Comparison of ENCODE assay signal across 17 cellular contexts in the genomic region with DNA sequence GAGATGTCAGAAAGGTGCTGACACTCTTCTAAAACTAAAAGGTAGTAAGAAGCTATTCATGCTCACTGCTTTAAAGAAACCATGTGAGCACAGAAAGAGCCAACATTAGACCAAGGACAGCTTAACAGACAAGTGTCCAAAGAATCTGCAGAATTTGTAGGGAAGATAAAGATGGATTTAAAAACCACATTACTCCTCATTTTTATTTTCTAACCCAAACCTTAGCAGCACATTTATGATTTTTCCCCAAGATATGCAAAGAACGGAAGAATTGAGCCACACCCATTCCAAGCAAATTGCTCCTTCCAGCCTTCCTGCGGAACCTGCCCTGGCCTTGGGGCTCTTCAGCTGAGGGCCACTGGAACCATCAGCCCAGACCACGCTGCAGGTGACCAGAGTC. TPM values are rescaled to one million over a fixed set of nuclear protein-coding genes. Genes with fewer than 3 reads are reported as not detected.
DNase-seq lines count a peak whose midpoint lies in the region; ATAC-seq, FAIRE-seq and TF ChIP-seq lines count a peak whose summit lies in the region.
"Had no signal": no experiment of that assay in that cellular context is flagged by ENCODE, and none has a peak within 500 bp of the region (broad histone marks: within the 10 kb centered on the region; RNA-seq: fewer than 3 reads in every experiment).

No MANE protein-coding gene starts in this region.

- peaks cover 2% of the 10 kb centered on the region for H3K9me3 Mint-ChIP-seq in activated CD8-positive, alpha-beta memory T cell treated with anti-CD3 and anti-CD28 coated beads, Interleukin-2, amount 10 ng/mL, durations not matched to agents 7 days and 5 days (ENCODE audit: low read depth)
- peaks cover 3% of the 10 kb centered on the region for H3K9me3 Mint-ChIP-seq in activated CD4-positive, alpha-beta memory T cell treated with anti-CD3 and anti-CD28 coated beads for 36 hours
- peaks cover 2% of the 10 kb centered on the region for H3K9me3 Mint-ChIP-seq in stimulated activated memory B cell treated with anti-CD40 and anti-IgM and Interleukin-4, amounts not matched to agents 10 μg/mL and 1 μg/mL and 100 μg/mL, for 72 hours
- H3K9me3 Mint-ChIP-seq: neural progenitor cell had no signal

- H3K27ac Mint-ChIP-seq in activated CD8-positive, alpha-beta memory T cell treated with anti-CD3 and anti-CD28 coated beads, Interleukin-2, amount 10 ng/mL, durations not matched to agents 7 days and 5 days = peak overlapping the region; percentile 78
- H3K27ac Mint-ChIP-seq in activated CD4-positive, alpha-beta memory T cell treated with anti-CD3 and anti-CD28 coated beads for 36 hours = peak overlapping the region; percentile 82
- peak overlapping the region; percentile 71 for H3K27ac Mint-ChIP-seq in stimulated activated memory B cell treated with anti-CD40 and anti-IgM and Interleukin-4, amounts not matched to agents 10 μg/mL and 1 μg/mL and 100 μg/mL, for 72 hours
- H3K27ac Mint-ChIP-seq: neural progenitor cell had no signal

- no peak for TF ChIP-seq POLR2A in GM12891 (IDR thresholded peaks at IDR 0.05; ENCODE audit: low read depth, low read length)

- H3K4me3 ChIP-seq in aorta (ENCODE audit: low read length in 2 of 2) = no peak overlapping the region
- H3K4me3 ChIP-seq: left lung, neural progenitor cell, tibial nerve had no signal

- H3K36me3 Mint-ChIP-seq in activated CD8-positive, alpha-beta memory T cell treated with anti-CD3 and anti-CD28 coated beads, Interleukin-2, amount 10 ng/mL, durations not matched to agents 7 days and 5 days = peaks cover 58% of the 10 kb centered on the region
- H3K36me3 Mint-ChIP-seq in activated CD4-positive, alpha-beta memory T cell treated with anti-CD3 and anti-CD28 coated beads for 36 hours = peaks cover 37% of the 10 kb centered on the region
- peaks cover 57% of the 10 kb centered on the region for H3K36me3 Mint-ChIP-seq in stimulated activated memory B cell treated with anti-CD40 and anti-IgM and Interleukin-4, amounts not matched to agents 10 μg/mL and 1 μg/mL and 100 μg/mL, for 72 hours
- H3K36me3 Mint-ChIP-seq: neural progenitor cell had no signal

- H3K27ac ChIP-seq in aorta (ENCODE audit: low read depth in 1 of 2, low read length in 2 of 2) = no peak overlapping the region
- H3K27ac ChIP-seq: neural progenitor cell had no signal

- FAIRE-seq in GM12891 (lab: Jason Lieb, UNC) = no peak

- H3K4me1 Mint-ChIP-seq in activated CD8-positive, alpha-beta memory T cell treated with anti-CD3 and anti-CD28 coated beads, Interleukin-2, amount 10 ng/mL, durations not matched to agents 7 days and 5 days = peaks cover 94% of the 10 kb centered on the region
- H3K4me1 Mint-ChIP-seq in activated CD4-positive, alpha-beta memory T cell treated with anti-CD3 and anti-CD28 coated beads for 36 hours (ENCODE audit: low read depth) = peaks cover 95% of the 10 kb centered on the region
- H3K4me1 Mint-ChIP-seq in stimulated activated memory B cell treated with anti-CD40 and anti-IgM and Interleukin-4, amounts not matched to agents 10 μg/mL and 1 μg/mL and 100 μg/mL, for 72 hours = peaks cover 91% of the 10 kb centered on the region

- no peaks in the 10 kb centered on the region for H3K27me3 Mint-ChIP-seq in activated CD8-positive, alpha-beta memory T cell treated with anti-CD3 and anti-CD28 coated beads, Interleukin-2, amount 10 ng/mL, durations not matched to agents 7 days and 5 days
- H3K27me3 Mint-ChIP-seq in activated CD4-positive, alpha-beta memory T cell treated with anti-CD3 and anti-CD28 coated beads for 36 hours = no peaks in the 10 kb centered on the region
- no peaks in the 10 kb centered on the region for H3K27me3 Mint-ChIP-seq in stimulated activated memory B cell treated with anti-CD40 and anti-IgM and Interleukin-4, amounts not matched to agents 10 μg/mL and 1 μg/mL and 100 μg/mL, for 72 hours

- intact Hi-C loops in activated CD4-positive, alpha-beta memory T cell treated with anti-CD3 and anti-CD28 coated beads for 36 hours (cut with micrococcal nuclease) = loop anchor here (2.0 to 10.0 kb wide), 2 partner anchors 105 to 281 kb away; a partner anchor contains a TSS
- intact Hi-C loops in aorta (cut with DNase I) = loop anchor here in 1 of 2 donors (5.0 kb wide), 1 partner anchor 33 kb away; no protein-coding TSS in a partner anchor

- DNase-seq in activated CD8-positive, alpha-beta memory T cell treated with anti-CD3 and anti-CD28 coated beads, Interleukin-2, amount 10 ng/mL, durations not matched to agents 7 days and 5 days = no peak
- no peak for DNase-seq in activated CD8-positive, alpha-beta memory T cell treated with anti-CD3 and anti-CD28 coated beads for 24 hours
- DNase-seq in activated CD4-positive, alpha-beta memory T cell treated with anti-CD3 and anti-CD28 coated beads for 36 hours = no peak
- DNase-seq in iris pigment epithelial cell (ENCODE audit: low read depth) (peak; percentile 55), GM12891 (ENCODE audit: insufficient read length, low spot score) (no peak), aorta (no peak), cerebellar cortex (ENCODE audit: low spot score) (no peak)
- DNase-seq: ACHN, cerebellar nuclear complex, DMS53, Karpas-422, NCI-H187 treated with DMSO at 0.1 percent for 48 hours had no signal

- no peaks in the 10 kb centered on the region for H3K36me3 ChIP-seq in aorta (ENCODE audit: control insufficient read depth in 1 of 2, insufficient read depth in 2 of 2, low read length in 1 of 2)
- H3K36me3 ChIP-seq: neural progenitor cell, tibial nerve had no signal

- POLR2A ChIA-PET in activated CD4-positive, alpha-beta memory T cell treated with anti-CD3 and anti-CD28 coated beads for 36 hours (lab: Charles Lee) = interaction anchor here (1.1 to 2.3 kb wide), 6 partner anchors 18 to 51 kb away, joined by 3 to 11 read pairs (median 4); no protein-coding TSS in a partner anchor

- no peak for ATAC-seq in activated CD8-positive, alpha-beta memory T cell treated with anti-CD3 and anti-CD28 coated beads, Interleukin-2, amount 10 ng/mL, durations not matched to agents 7 days and 5 days
- no peak for ATAC-seq in stimulated activated memory B cell treated with anti-CD40 and anti-IgM and Interleukin-4, amounts not matched to agents 10 μg/mL and 1 μg/mL and 100 μg/mL, for 72 hours
- ATAC-seq in aorta (ENCODE audit: low FRiP score) = no peak
- ATAC-seq: left lung, Right ventricle myocardium inferior had no signal

- H3K4me3 Mint-ChIP-seq in activated CD8-positive, alpha-beta memory T cell treated with anti-CD3 and anti-CD28 coated beads, Interleukin-2, amount 10 ng/mL, durations not matched to agents 7 days and 5 days = peak overlapping the region; percentile 63
- H3K4me3 Mint-ChIP-seq in activated CD4-positive, alpha-beta memory T cell treated with anti-CD3 and anti-CD28 coated beads for 36 hours = peak overlapping the region; percentile 64
- no peak overlapping the region for H3K4me3 Mint-ChIP-seq in stimulated activated memory B cell treated with anti-CD40 and anti-IgM and Interleukin-4, amounts not matched to agents 10 μg/mL and 1 μg/mL and 100 μg/mL, for 72 hours
- H3K4me3 Mint-ChIP-seq: neural progenitor cell had no signal

- 95 to 98% methylated on average over 3 of the region's 3 CpGs for WGBS in aorta, 2 donors

- H3K27me3 ChIP-seq in aorta (ENCODE audit: control insufficient read depth in 1 of 2, insufficient read depth in 2 of 2, low read length in 1 of 2) = no peaks in the 10 kb centered on the region
- H3K27me3 ChIP-seq: left lung, neural progenitor cell, tibial nerve had no signal

- H3K4me1 ChIP-seq in aorta (ENCODE audit: control insufficient read depth in 1 of 2, insufficient read depth in 2 of 2, low read length in 2 of 2) = peaks cover 0 to 3% of the 10 kb centered on the region in 2 donors

- no peaks in the 10 kb centered on the region for H3K9me3 ChIP-seq in aorta (ENCODE audit: control insufficient read depth, low read length)
- H3K9me3 ChIP-seq: left lung, tibial nerve had no signal

- CTCF ChIA-PET in activated CD8-positive, alpha-beta memory T cell treated with anti-CD3 and anti-CD28 coated beads, Interleukin-2, amount 10 ng/mL, durations not matched to agents 7 days and 5 days (lab: Charles Lee) = interaction anchor here (0.5 to 3.0 kb wide), 8 partner anchors 9 to 262 kb away, joined by 3 to 12 read pairs (median 5); no protein-coding TSS in a partner anchor
- CTCF ChIA-PET in activated CD4-positive, alpha-beta memory T cell treated with anti-CD3 and anti-CD28 coated beads for 36 hours (lab: Charles Lee) = interaction anchor here (0.8 to 2.8 kb wide), 9 partner anchors 25 to 114 kb away, joined by 3 to 12 read pairs (median 6); no protein-coding TSS in a partner anchor

TF ChIP-seq in GM12891, 5 proteins besides CTCF, POLR2A, EP300 and RAD21:
- TF ChIP-seq TAF1 (IDR thresholded peaks at IDR 0.05; ENCODE audit: low read depth, low read length) (no peak), SPI1 (IDR thresholded peaks at IDR 0.05; ENCODE audit: low read depth, low read length) (no peak), PAX5 (IDR thresholded peaks at IDR 0.05; ENCODE audit: insufficient read depth, low read length, severe bottlenecking) (no peak), POU2F2 (IDR thresholded peaks at IDR 0.05; ENCODE audit: low read depth, low read length) (no peak), POLR2AphosphoS5 (IDR thresholded peaks at IDR 0.05; ENCODE audit: low read depth, low read length) (no peak)

RNA-seq across cellular contexts. Expression of a gene that starts 26.9 kb away (rescaled TPM):
- total RNA-seq in activated CD8-positive, alpha-beta memory T cell treated with anti-CD3 and anti-CD28 coated beads, Interleukin-2, amount 10 ng/mL, durations not matched to agents 7 days and 5 days = 100 to 1,000 TPM in 1 of 2 experiments, 10 to 100 TPM in 1; 94.7 to 101 TPM
- 10 to 100 TPM; 38.9 to 40.4 TPM for total RNA-seq in activated CD4-positive, alpha-beta memory T cell treated with anti-CD3 and anti-CD28 coated beads for 36 hours
- 16.8 TPM for polyA plus RNA-seq in GM12891 (2012; ENCODE audit: low read depth, missing spikeins)
- 10 to 100 TPM; 43.8 to 62.7 TPM for total RNA-seq in aorta
- 1 to 10 TPM; 9.1 to 9.4 TPM for polyA plus RNA-seq in aorta
